In the genomic region with DNA sequence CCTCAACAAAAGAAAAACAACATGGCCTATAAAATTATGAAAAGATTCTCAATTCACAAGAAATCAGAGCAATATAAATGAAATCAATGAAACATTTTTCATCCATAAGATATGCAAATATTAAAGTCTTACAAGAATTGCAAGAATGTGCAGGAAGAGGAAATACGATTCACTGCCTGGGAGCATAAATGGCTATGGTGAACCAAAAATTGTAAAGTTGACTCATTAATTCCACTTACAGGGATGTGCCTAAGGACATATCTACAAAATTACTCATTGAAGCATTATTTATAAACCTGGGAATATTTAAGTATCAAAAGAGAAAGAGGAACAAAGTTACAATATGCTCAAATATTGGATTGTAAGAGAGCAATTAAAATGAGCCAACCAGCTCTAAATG, we compare ENCODE assay signal across 17 cellular contexts. TPM values are rescaled to one million over a fixed set of nuclear protein-coding genes. Genes with fewer than 3 reads are reported as not detected.
DNase-seq lines count a peak whose midpoint lies in the region; FAIRE-seq and TF ChIP-seq lines count a peak whose summit lies in the region.
"Had no signal": no experiment of that assay in that cellular context is flagged by ENCODE, and none has a peak within 500 bp of the region (broad histone marks: within the 10 kb centered on the region; RNA-seq: fewer than 3 reads in every experiment).

No MANE protein-coding gene starts in this region.

- intact Hi-C loops in CD4-positive, alpha-beta memory T cell (cut with micrococcal nuclease), result no loop called here

- H3K79me2 ChIP-seq in osteoblast (ENCODE audit: insufficient read depth, low read length), result no peaks in the 10 kb centered on the region

- in situ Hi-C loops in G401 (cut with HindIII; ENCODE audit: low sequenced_read_pairs), result no loop called here

- no peaks in the 10 kb centered on the region for H4K20me1 ChIP-seq in osteoblast (ENCODE audit: insufficient read depth, low read length)

- no peaks in the 10 kb centered on the region for H3K27me3 ChIP-seq in osteoblast (ENCODE audit: insufficient read depth, low read length)
- no peaks in the 10 kb centered on the region for H3K27me3 ChIP-seq in CD4-positive, alpha-beta memory T cell (ENCODE audit: insufficient read depth, low read length)

- no peaks in the 10 kb centered on the region for H3K36me3 ChIP-seq in osteoblast (ENCODE audit: insufficient read depth, low read length)
- no peaks in the 10 kb centered on the region for H3K36me3 ChIP-seq in CD4-positive, alpha-beta memory T cell (ENCODE audit: insufficient read depth, low read length)

- FAIRE-seq in RCC 7860 (lab: Jason Lieb, UNC), result peak; percentile 26
- FAIRE-seq: K562 had no signal

- POLR2A ChIA-PET in CD4-positive, alpha-beta memory T cell (lab: Charles Lee; ENCODE audit: partially characterized antibody), result no interaction called here

- no peak overlapping the region for H3K27ac ChIP-seq in osteoblast (ENCODE audit: low read depth, low read length)
- no peak overlapping the region for H3K27ac ChIP-seq in CD4-positive, alpha-beta memory T cell (ENCODE audit: low read depth, low read length)

- CTCF ChIA-PET in CD4-positive, alpha-beta memory T cell (lab: Charles Lee; ENCODE audit: partially characterized antibody), result no interaction called here

- no peaks in the 10 kb centered on the region for H3K27me3 Mint-ChIP-seq in CD4-positive, alpha-beta memory T cell

- no peak for TF ChIP-seq CTCF in osteoblast (IDR thresholded peaks at IDR 0.05; ENCODE audit: extremely low read depth, low read depth, low read length)

- H3K36me3 Mint-ChIP-seq in CD4-positive, alpha-beta memory T cell, result no peaks in the 10 kb centered on the region

- peak overlapping the region; percentile 52 for H3K4me2 ChIP-seq in osteoblast (ENCODE audit: insufficient read depth, low read length)

- no peak overlapping the region for H3K4me3 Mint-ChIP-seq in CD4-positive, alpha-beta memory T cell

- no peaks in the 10 kb centered on the region for H3K9me3 Mint-ChIP-seq in CD4-positive, alpha-beta memory T cell

- DNase-seq in ELR (ENCODE audit: low read depth) (peak; percentile 87), RCC 7860 (ENCODE audit: low spot score) (peak; percentile 23), dermis blood vessel endothelial cell (peak; percentile 62), osteoblast (ENCODE audit: insufficient read length, low spot score, missing footprints) (no peak), putamen (ENCODE audit: low spot score) (no peak), G401 (ENCODE audit: low spot score) (no peak)
- no peak for DNase-seq in activated naive CD4-positive, alpha-beta T cell (lab: John Stamatoyannopoulos, UW)
- DNase-seq in CD4-positive, alpha-beta memory T cell, result no peak
- DNase-seq: cerebellar nuclear complex, NCI-H146, NCI-H524, occipital lobe, T-helper 9 cell had no signal

- no peaks in the 10 kb centered on the region for H3K4me1 Mint-ChIP-seq in CD4-positive, alpha-beta memory T cell

- H3K27ac Mint-ChIP-seq in CD4-positive, alpha-beta memory T cell, result no peak overlapping the region

- H3K4me3 ChIP-seq in osteoblast (ENCODE audit: insufficient read depth, low read length), result no peak overlapping the region
- no peak overlapping the region for H3K4me3 ChIP-seq in CD4-positive, alpha-beta memory T cell (ENCODE audit: low read length in 2 of 2)
- H3K4me3 ChIP-seq: K562 had no signal

- H2AFZ ChIP-seq in osteoblast (ENCODE audit: low read length), result peak overlapping the region; percentile 62

- no peaks in the 10 kb centered on the region for H3K9me3 ChIP-seq in osteoblast (ENCODE audit: low read depth, low read length)
- no peaks in the 10 kb centered on the region for H3K9me3 ChIP-seq in CD4-positive, alpha-beta memory T cell (ENCODE audit: control insufficient read depth in 1 of 2, low read length in 2 of 2)

- peaks cover 6% of the 10 kb centered on the region for H3K4me1 ChIP-seq in osteoblast (ENCODE audit: insufficient read depth, low read length)
- no peaks in the 10 kb centered on the region for H3K4me1 ChIP-seq in CD4-positive, alpha-beta memory T cell (ENCODE audit: insufficient read depth, low read length)

RNA-seq across cellular contexts. Expression of gene NIPSNAP3A, which starts 6.9 kb away (rescaled TPM):
- total RNA-seq in dermis blood vessel endothelial cell (44.0 and 52.1 TPM in 2 replicates), osteoblast (42.7 and 43.9 TPM in 2 replicates)
- 29.0 and 40.2 TPM in 2 replicates for total RNA-seq in G401 (2014; rRNA removed; shearing (Covaris generic))
- 10 to 100 TPM; 11.3 to 13.6 TPM for total RNA-seq in CD4-positive, alpha-beta memory T cell
- 10 to 100 TPM; 19.9 to 28.8 TPM for polyA plus RNA-seq in CD4-positive, alpha-beta memory T cell

RNA-seq across cellular contexts. Expression of gene NIPSNAP3B, which starts 23.3 kb away (rescaled TPM):
- total RNA-seq in dermis blood vessel endothelial cell (0.19 and 0.85 TPM in 2 replicates), osteoblast (2.1 and 2.5 TPM in 2 replicates)
- 0.61 and 2.6 TPM in 2 replicates for total RNA-seq in G401 (2014; rRNA removed; shearing (Covaris generic))
- 1 to 10 TPM; 1.4 to 1.9 TPM for total RNA-seq in CD4-positive, alpha-beta memory T cell
- polyA plus RNA-seq in CD4-positive, alpha-beta memory T cell, result 1 to 10 TPM in 1 of 2 donors, under 1 TPM in 1; 0.47 to 1.4 TPM

RNA-seq across cellular contexts. Expression of gene OR13D1, which starts 46.3 kb away (rescaled TPM):
- total RNA-seq in dermis blood vessel endothelial cell (not detected in 2 replicates), osteoblast (not detected in 2 replicates)
- total RNA-seq in G401 (2014; rRNA removed; shearing (Covaris generic)), result not detected in 2 replicates
- not detected for total RNA-seq in CD4-positive, alpha-beta memory T cell
- polyA plus RNA-seq in CD4-positive, alpha-beta memory T cell, result not detected
- total RNA-seq: activated CD8-positive, alpha-beta memory T cell treated with anti-CD3 and anti-CD28 coated beads for 36 hours; K562; occipital lobe; Right ventricle myocardium inferior had no signal
- polyA plus RNA-seq: esophagus, K562 had no signal

Comparison
In these comparisons a context has a peak if more than half of its experiments do, and no peak if none do; other contexts are left out.
1. DNase-seq: peak in ELR (single experiment), RCC 7860 (single experiment) and dermis blood vessel endothelial cell (single experiment); none in osteoblast (single experiment), putamen (single experiment), activated naive CD4-positive, alpha-beta T cell (0 of 4), G401 (single experiment) and CD4-positive, alpha-beta memory T cell (0 of 5).